In genomic region chr6:56953597-56954388, GRCh38 we compare ENCODE assay signal across 8 cellular contexts. TPM values are rescaled to one million over a fixed set of nuclear protein-coding genes. Genes with fewer than 3 reads are reported as not detected.
DNase-seq lines count a peak whose midpoint lies in the region; ATAC-seq lines count a peak whose summit lies in the region.

No MANE protein-coding gene starts in this region.

- peaks cover 11% of the 10 kb centered on the region for H3K4me1 ChIP-seq in iPS-20b (ENCODE audit: insufficient read depth, low read length)

- H3K4me3 ChIP-seq in GM08714 (ENCODE audit: low read length) = peak overlapping the region; percentile 77
- peak overlapping the region; percentile 90 for H3K4me3 ChIP-seq in iPS-20b (ENCODE audit: low read length)

- H3K27ac ChIP-seq in iPS-20b (ENCODE audit: low read length) = no peak overlapping the region

- H3K27me3 Mint-ChIP-seq in activated T-helper 2 cell treated with anti-CD3 and anti-CD28 coated beads, Interferon-gamma antibody, Interleukin-2, Interleukin-4, amounts not matched to agents 10 μg/mL and 5 μg/mL and 100 μg/mL, durations not matched to agents 14 hours and 24 hours and 36 hours (ENCODE audit: low read depth) = peaks cover 67% of the 10 kb centered on the region

- peak overlapping the region; percentile 50 for H3K27ac Mint-ChIP-seq in activated T-helper 2 cell treated with anti-CD3 and anti-CD28 coated beads, Interferon-gamma antibody, Interleukin-2, Interleukin-4, amounts not matched to agents 10 μg/mL and 5 μg/mL and 100 μg/mL, durations not matched to agents 14 hours and 24 hours and 36 hours

- H3K9ac ChIP-seq in iPS-20b (ENCODE audit: low read depth, low read length) = peak overlapping the region; percentile 87

- peak; percentile 3 for ATAC-seq in HG03439 (IDR thresholded peaks at IDR 0.05; ENCODE audit: unreplicated experiment)

- no peaks in the 10 kb centered on the region for H3K36me3 Mint-ChIP-seq in activated T-helper 2 cell treated with anti-CD3 and anti-CD28 coated beads, Interferon-gamma antibody, Interleukin-2, Interleukin-4, amounts not matched to agents 10 μg/mL and 5 μg/mL and 100 μg/mL, durations not matched to agents 14 hours and 24 hours and 36 hours (ENCODE audit: low read depth)

- intact Hi-C loops in activated T-helper 2 cell treated with anti-CD3 and anti-CD28 coated beads, Interferon-gamma antibody, Interleukin-2, Interleukin-4, amounts not matched to agents 10 μg/mL and 5 μg/mL and 100 μg/mL, durations not matched to agents 14 hours and 24 hours and 36 hours (cut with micrococcal nuclease) = loop anchor here (2.0 to 10.0 kb wide), 5 partner anchors 49 to 267 kb away; partner anchors contain the start of genes BAG2 and ZNF451

- peaks cover 21% of the 10 kb centered on the region for H3K4me1 Mint-ChIP-seq in activated T-helper 2 cell treated with anti-CD3 and anti-CD28 coated beads, Interferon-gamma antibody, Interleukin-2, Interleukin-4, amounts not matched to agents 10 μg/mL and 5 μg/mL and 100 μg/mL, durations not matched to agents 14 hours and 24 hours and 36 hours (ENCODE audit: low read depth)

- H3K9me3 Mint-ChIP-seq in activated T-helper 2 cell treated with anti-CD3 and anti-CD28 coated beads, Interferon-gamma antibody, Interleukin-2, Interleukin-4, amounts not matched to agents 10 μg/mL and 5 μg/mL and 100 μg/mL, durations not matched to agents 14 hours and 24 hours and 36 hours = no peaks in the 10 kb centered on the region

- H3K9me3 ChIP-seq in iPS-20b (ENCODE audit: insufficient read depth, low read depth, low read length) = no peaks in the 10 kb centered on the region

- peaks cover 39% of the 10 kb centered on the region for H3K27me3 ChIP-seq in iPS-20b (ENCODE audit: insufficient read depth, low read length)

- DNase-seq in activated T-helper 2 cell treated with anti-CD3 and anti-CD28 coated beads, Interferon-gamma antibody, Interleukin-2, Interleukin-4, amounts not matched to agents 10 μg/mL and 5 μg/mL and 100 μg/mL, durations not matched to agents 14 hours and 24 hours and 36 hours (ENCODE audit: low spot score) = no peak
- DNase-seq in stimulated activated CD4-positive, alpha-beta T cell treated with anti-CD3 and anti-CD28 coated beads, Interleukin-4, amount 100 ng/mL, for 1 hour = peak; percentile 3
- DNase-seq in NCI-H446 (lab: John Stamatoyannopoulos, UW) (no peak), NCI-H2107 (lab: John Stamatoyannopoulos, UW) (no peak), activated gamma-delta T cell (lab: John Stamatoyannopoulos, UW) (no peak)

- H3K4me3 Mint-ChIP-seq in activated T-helper 2 cell treated with anti-CD3 and anti-CD28 coated beads, Interferon-gamma antibody, Interleukin-2, Interleukin-4, amounts not matched to agents 10 μg/mL and 5 μg/mL and 100 μg/mL, durations not matched to agents 14 hours and 24 hours and 36 hours (ENCODE audit: low read depth) = peak overlapping the region; percentile 88

- no peaks in the 10 kb centered on the region for H3K36me3 ChIP-seq in iPS-20b (ENCODE audit: insufficient read depth, low read depth, low read length)

RNA-seq across cellular contexts. Expression of gene BEND6, which starts 1.1 kb away (rescaled TPM):
- not detected in 2 replicates for total RNA-seq in activated T-helper 2 cell treated with anti-CD3 and anti-CD28 coated beads, Interferon-gamma antibody, Interleukin-2, Interleukin-4, amounts not matched to agents 10 μg/mL and 5 μg/mL and 100 μg/mL, durations not matched to agents 14 hours and 24 hours and 36 hours
